12 cellular contexts compared by ENCODE assay signal in genomic region chr16:28844226-28844885, GRCh38. TPM values are rescaled to one million over a fixed set of nuclear protein-coding genes. Genes with fewer than 3 reads are reported as not detected.
DNase-seq lines count a peak whose midpoint lies in the region; ATAC-seq and TF ChIP-seq lines count a peak whose summit lies in the region.
"Had no signal": no experiment of that assay in that cellular context is flagged by ENCODE, and none has a peak within 500 bp of the region (broad histone marks: within the 10 kb centered on the region; RNA-seq: fewer than 3 reads in every experiment).

No MANE protein-coding gene starts in this region.

- H3K27ac Mint-ChIP-seq in T-cell (peak overlapping the region in 1 of 2 donors; percentile 39), endothelial cell (ENCODE audit: unreplicated experiment) (peak overlapping the region; percentile 75)
- H3K27ac Mint-ChIP-seq in stimulated activated naive CD8-positive, alpha-beta T cell treated with anti-CD3 and anti-CD28 coated beads, Interleukin-15, amount 100 ng/mL, for 72 hours = peak overlapping the region in 1 of 2 donors; percentile 42

- intact Hi-C loops in Right ventricle myocardium inferior (cut with DNase I) = loop anchor here (10.0 kb wide), 1 partner anchor 350 kb away; the partner anchor contains the start of genes APOBR and CLN3

- H3K9me3 Mint-ChIP-seq in T-cell (no peaks in the 10 kb centered on the region), endothelial cell (ENCODE audit: unreplicated experiment) (no peaks in the 10 kb centered on the region)
- H3K9me3 Mint-ChIP-seq in stimulated activated naive CD8-positive, alpha-beta T cell treated with anti-CD3 and anti-CD28 coated beads, Interleukin-15, amount 100 ng/mL, for 72 hours = no peaks in the 10 kb centered on the region

- peaks cover 10% of the 10 kb centered on the region for H3K36me3 Mint-ChIP-seq in T-cell
- peaks cover 21% of the 10 kb centered on the region for H3K36me3 Mint-ChIP-seq in endothelial cell (ENCODE audit: low read depth, unreplicated experiment)

- peaks cover 20 to 37% (median 30%) of the 10 kb centered on the region in 3 donors for H3K4me1 Mint-ChIP-seq in T-cell
- H3K4me1 Mint-ChIP-seq in endothelial cell (ENCODE audit: unreplicated experiment) = peaks cover 11% of the 10 kb centered on the region
- H3K4me1 Mint-ChIP-seq in stimulated activated naive CD8-positive, alpha-beta T cell treated with anti-CD3 and anti-CD28 coated beads, Interleukin-15, amount 100 ng/mL, for 72 hours = peaks cover 46% of the 10 kb centered on the region

- DNase-seq in cardiac muscle cell (ENCODE audit: low read depth in 1 of 2, low spot score in 1 of 2) (no peak), Right ventricle myocardium inferior (ENCODE audit: missing footprints) (no peak), T-cell (no peak), endothelial cell (ENCODE audit: low spot score) (no peak), GF-D8 (lab: John Stamatoyannopoulos, UW) (no peak), cerebellum (ENCODE audit: low spot score) (no peak)
- no peak for DNase-seq in stimulated activated naive CD8-positive, alpha-beta T cell treated with anti-CD3 and anti-CD28 coated beads, Interleukin-15, amount 100 ng/mL, for 72 hours
- DNase-seq: C1 segment of cervical spinal cord, NCI-H187 treated with DMSO at 0.1 percent for 48 hours, small intestine, T-helper 9 cell had no signal

- H3K27ac ChIP-seq in cardiac muscle cell = peak overlapping the region; percentile 71

- no peak overlapping the region for H3K4me3 ChIP-seq in cardiac muscle cell

- no peak for TF ChIP-seq CTCF in cardiac muscle cell (IDR thresholded peaks at IDR 0.05; ENCODE audit: low read depth, low read length)
- no peak for TF ChIP-seq CTCF in endothelial cell (IDR thresholded peaks at IDR 0.05; ENCODE audit: unreplicated experiment)

- peaks cover 7% of the 10 kb centered on the region for H3K4me1 ChIP-seq in cardiac muscle cell (ENCODE audit: low read depth)

- H3K4me3 Mint-ChIP-seq in T-cell (peak overlapping the region; percentile 93 to 95 (median 94)), endothelial cell (ENCODE audit: unreplicated experiment) (peak overlapping the region; percentile 96)
- H3K4me3 Mint-ChIP-seq in stimulated activated naive CD8-positive, alpha-beta T cell treated with anti-CD3 and anti-CD28 coated beads, Interleukin-15, amount 100 ng/mL, for 72 hours = peak overlapping the region; percentile 95 to 98

- peaks cover 32% of the 10 kb centered on the region for H3K36me3 ChIP-seq in cardiac muscle cell

- ATAC-seq in Right ventricle myocardium inferior = no peak
- no peak for ATAC-seq in T-cell (replicated peaks in 1 of 4)
- ATAC-seq in stimulated activated naive CD8-positive, alpha-beta T cell treated with anti-CD3 and anti-CD28 coated beads, Interleukin-15, amount 100 ng/mL, for 72 hours = no peak
- no peak for ATAC-seq in HG03095 (IDR thresholded peaks at IDR 0.05; ENCODE audit: unreplicated experiment)

- CTCF ChIA-PET in T-cell (lab: Charles Lee) = no interaction called here

- H3K27me3 Mint-ChIP-seq in T-cell (no peaks in the 10 kb centered on the region), endothelial cell (ENCODE audit: unreplicated experiment) (peaks cover 6% of the 10 kb centered on the region)
- H3K27me3 Mint-ChIP-seq in stimulated activated naive CD8-positive, alpha-beta T cell treated with anti-CD3 and anti-CD28 coated beads, Interleukin-15, amount 100 ng/mL, for 72 hours = no peaks in the 10 kb centered on the region

- H3K9me3 ChIP-seq in cardiac muscle cell (ENCODE audit: low read depth) = no peaks in the 10 kb centered on the region

- H3K27me3 ChIP-seq in cardiac muscle cell = no peaks in the 10 kb centered on the region

- POLR2A ChIA-PET in T-cell (lab: Charles Lee) = interaction anchor here in 1 of 2 donors (0.5 to 0.6 kb wide), 3 partner anchors 12 to 16 kb away, joined by 5 to 16 read pairs (median 6); no protein-coding TSS in a partner anchor

RNA-seq across cellular contexts. Expression of gene TUFM, which starts 1.8 kb away (rescaled TPM):
- total RNA-seq in cardiac muscle cell (220 and 225 TPM in 2 replicates), Right ventricle myocardium inferior (252 TPM), T-cell (100 to 1,000 TPM in 4 of 5 donors, 10 to 100 TPM in 1; 90.2 to 131 (median 105) TPM), endothelial cell (ENCODE audit: unreplicated experiment) (173 TPM), cerebellum (43.1 TPM)
- 305 and 359 TPM in 2 replicates for polyA plus RNA-seq in cardiac muscle cell

RNA-seq across cellular contexts. Expression of gene SH2B1, which starts 19.3 kb away (rescaled TPM):
- total RNA-seq in cardiac muscle cell = 79.5 and 92.0 TPM in 2 replicates
- 37.7 and 41.1 TPM in 2 replicates for polyA plus RNA-seq in cardiac muscle cell
- total RNA-seq in Right ventricle myocardium inferior = 41.3 TPM
- total RNA-seq in T-cell = 100 to 1,000 TPM in 3 of 5 donors, 10 to 100 TPM in 2; 90.5 to 127 (median 120) TPM
- 46.9 TPM for total RNA-seq in endothelial cell (ENCODE audit: unreplicated experiment)
- 14.4 TPM for total RNA-seq in cerebellum

RNA-seq across cellular contexts. Expression of gene ATXN2L, which starts 21.6 kb away (rescaled TPM):
- total RNA-seq in cardiac muscle cell = 70.9 and 81.2 TPM in 2 replicates
- 116 and 129 TPM in 2 replicates for polyA plus RNA-seq in cardiac muscle cell
- 46.3 TPM for total RNA-seq in Right ventricle myocardium inferior
- 100 to 1,000 TPM; 273 to 345 (median 281) TPM for total RNA-seq in T-cell
- 184 TPM for total RNA-seq in endothelial cell (ENCODE audit: unreplicated experiment)
- 47.1 TPM for total RNA-seq in cerebellum

RNA-seq across cellular contexts. Expression of gene ATP2A1, which starts 33.9 kb away (rescaled TPM):
- total RNA-seq in cardiac muscle cell = 2.6 and 2.7 TPM in 2 replicates
- 2.6 and 5.0 TPM in 2 replicates for polyA plus RNA-seq in cardiac muscle cell
- total RNA-seq in Right ventricle myocardium inferior = 0.11 TPM
- total RNA-seq in T-cell = 1 to 10 TPM in 2 of 5 donors, under 1 TPM in 3; 0.82 to 1.6 (median 0.95) TPM
- total RNA-seq in endothelial cell (ENCODE audit: unreplicated experiment) = 1.9 TPM
- total RNA-seq in cerebellum = 0.18 TPM
